5 cellular contexts compared by ENCODE assay signal in genomic region chr4:66964467-66964866, GRCh38.
"Had no signal": no experiment of that assay in that cellular context is flagged by ENCODE, and none has a peak within 500 bp of the region (broad histone marks: within the 10 kb centered on the region; RNA-seq: fewer than 3 reads in every experiment).

No MANE protein-coding gene starts in this region.

- H3K27ac Mint-ChIP-seq: GM23338, H9 had no signal

- ATAC-seq: GM23338, K562 had no signal

- H3K4me3 Mint-ChIP-seq: GM23338, H9 had no signal

- H3K4me3 ChIP-seq: GM23338, K562 had no signal

- DNase-seq: H9, HCEC 1CT, IMR-90 had no signal

- H2AFZ ChIP-seq: GM23338 had no signal

- H3K4me1 Mint-ChIP-seq: GM23338, H9 had no signal

- H3K4me2 ChIP-seq: GM23338 had no signal

- H3K9me3 Mint-ChIP-seq: GM23338 had no signal
